ENCODE assay signal across 9 cellular contexts in genomic region chr5:173472164-173472563, GRCh38.
A peak's percentile ranks its signal among the peaks of the same experiment; 100 is the strongest.
DNase-seq lines count a peak whose midpoint lies in the region; ATAC-seq and TF ChIP-seq lines count a peak whose summit lies in the region.
"Had no signal": no experiment of that assay in that cellular context is flagged by ENCODE, and none has a peak within 500 bp of the region (broad histone marks: within the 10 kb centered on the region; RNA-seq: fewer than 3 reads in every experiment).

No MANE protein-coding gene starts in this region.

- H3K27ac ChIP-seq in skeletal muscle tissue (ENCODE audit: low read depth, low read length), result peak overlapping the region; percentile 43
- H3K27ac ChIP-seq in CD8-positive, alpha-beta memory T cell (ENCODE audit: low read depth, low read length), result no peak overlapping the region

- DNase-seq in HCEC 1CT (peak; percentile 95), hypothalamus (lab: John Stamatoyannopoulos, UW) (peak in 45 of 51 donors; percentile 6 to 94 (median 64))
- no peak for DNase-seq in CD8-positive, alpha-beta memory T cell

- peaks cover 0 to 6% (median under 1%) of the 10 kb centered on the region in 5 experiments for H3K9me3 Mint-ChIP-seq in brain
- no peaks in the 10 kb centered on the region for H3K9me3 Mint-ChIP-seq in CD8-positive, alpha-beta memory T cell
- H3K9me3 Mint-ChIP-seq: activated T-helper 17 cell treated with anti-CD3 and anti-CD28 coated beads, Interleukin-2, amount 50 U/mL, for 72 hours had no signal

- H3K27me3 ChIP-seq in skeletal muscle tissue (ENCODE audit: control insufficient read depth in 3 of 3, insufficient read depth in 3 of 3, low read length in 3 of 3), result no peaks in the 10 kb centered on the region
- no peaks in the 10 kb centered on the region for H3K27me3 ChIP-seq in CD8-positive, alpha-beta memory T cell (ENCODE audit: insufficient read depth, low read length, poor library complexity, severe bottlenecking)

- CTCF ChIA-PET in CD8-positive, alpha-beta memory T cell (lab: Charles Lee), result no interaction called here

- H3K4me1 Mint-ChIP-seq in brain, result peaks cover 29% of the 10 kb centered on the region
- H3K4me1 Mint-ChIP-seq in CD8-positive, alpha-beta memory T cell, result no peaks in the 10 kb centered on the region
- H3K4me1 Mint-ChIP-seq: activated T-helper 17 cell treated with anti-CD3 and anti-CD28 coated beads, Interleukin-2, amount 50 U/mL, for 72 hours had no signal

- no peak overlapping the region for H3K9ac ChIP-seq in skeletal muscle tissue (ENCODE audit: low read depth in 1 of 3, low read length in 3 of 3)

- H3K36me3 Mint-ChIP-seq in brain, result no peaks in the 10 kb centered on the region
- H3K36me3 Mint-ChIP-seq in CD8-positive, alpha-beta memory T cell, result no peaks in the 10 kb centered on the region

- ATAC-seq in GM21717 (IDR thresholded peaks at IDR 0.05; ENCODE audit: unreplicated experiment) (no peak), HG03520 (IDR thresholded peaks at IDR 0.05; ENCODE audit: unreplicated experiment) (no peak), HG03342 (IDR thresholded peaks at IDR 0.05; ENCODE audit: unreplicated experiment) (no peak)
- ATAC-seq: activated T-helper 17 cell treated with anti-CD3 and anti-CD28 coated beads, Interleukin-2, amount 50 U/mL, for 72 hours had no signal

- no peak overlapping the region for H3K4me3 ChIP-seq in skeletal muscle tissue (ENCODE audit: low read length in 3 of 3)
- no peak overlapping the region for H3K4me3 ChIP-seq in CD8-positive, alpha-beta memory T cell (ENCODE audit: low read length)

- peaks cover 3% of the 10 kb centered on the region for H3K27me3 Mint-ChIP-seq in brain
- peaks cover 11 to 14% of the 10 kb centered on the region in 2 donors for H3K27me3 Mint-ChIP-seq in CD8-positive, alpha-beta memory T cell

- H3K36me3 ChIP-seq in skeletal muscle tissue (ENCODE audit: control insufficient read depth in 3 of 3, insufficient read depth in 3 of 3, low read length in 3 of 3), result no peaks in the 10 kb centered on the region
- no peaks in the 10 kb centered on the region for H3K36me3 ChIP-seq in CD8-positive, alpha-beta memory T cell (ENCODE audit: insufficient read depth, low read length)

- peak overlapping the region; percentile 63 to 97 (median 86) for H3K27ac Mint-ChIP-seq in brain
- H3K27ac Mint-ChIP-seq in CD8-positive, alpha-beta memory T cell, result no peak overlapping the region
- H3K27ac Mint-ChIP-seq: activated T-helper 17 cell treated with anti-CD3 and anti-CD28 coated beads, Interleukin-2, amount 50 U/mL, for 72 hours had no signal

- POLR2A ChIA-PET in CD8-positive, alpha-beta memory T cell (lab: Charles Lee), result no interaction called here

- H3K9me3 ChIP-seq in skeletal muscle tissue (ENCODE audit: control insufficient read depth in 3 of 3, low read length in 3 of 3), result no peaks in the 10 kb centered on the region
- no peaks in the 10 kb centered on the region for H3K9me3 ChIP-seq in CD8-positive, alpha-beta memory T cell (ENCODE audit: low read length)

- H3K4me3 Mint-ChIP-seq in brain, result peak overlapping the region in 3 of 5 experiments; percentile 16 to 38 (median 23)
- no peak overlapping the region for H3K4me3 Mint-ChIP-seq in CD8-positive, alpha-beta memory T cell
- H3K4me3 Mint-ChIP-seq: activated T-helper 17 cell treated with anti-CD3 and anti-CD28 coated beads, Interleukin-2, amount 50 U/mL, for 72 hours had no signal

- H3K4me1 ChIP-seq in skeletal muscle tissue (ENCODE audit: control insufficient read depth in 3 of 3, insufficient read depth in 3 of 3, low read length in 3 of 3), result peaks cover 20 to 38% (median 38%) of the 10 kb centered on the region in 3 donors
- no peaks in the 10 kb centered on the region for H3K4me1 ChIP-seq in CD8-positive, alpha-beta memory T cell (ENCODE audit: insufficient read depth, low read length)

- TF ChIP-seq CTCF in brain (conservative IDR thresholded peaks at IDR 0.05), result no peak

Comparison
In these comparisons a context has a peak if more than half of its experiments do, and no peak if none do; other contexts are left out.
1. DNase-seq: peak in HCEC 1CT (single experiment) and hypothalamus (45 of 51); none in CD8-positive, alpha-beta memory T cell (0 of 5).
2. H3K27ac Mint-ChIP-seq: peak in brain (5 of 5); none in CD8-positive, alpha-beta memory T cell (0 of 8).
3. H3K4me3 Mint-ChIP-seq: peak in brain (3 of 5); none in CD8-positive, alpha-beta memory T cell (0 of 7).